In genomic region chr13:72304121-72304745, GRCh38 we compare ENCODE assay signal across 25 cellular contexts.
DNase-seq lines count a peak whose midpoint lies in the region; ATAC-seq and TF ChIP-seq lines count a peak whose summit lies in the region.
"Had no signal": no experiment of that assay in that cellular context is flagged by ENCODE, and none has a peak within 500 bp of the region (broad histone marks: within the 10 kb centered on the region; RNA-seq: fewer than 3 reads in every experiment).

No MANE protein-coding gene starts in this region.

- POLR2A ChIA-PET in AG04449 (lab: Yijun Ruan, JAX): no interaction called here

- H4K20me1 ChIP-seq in OCI-LY3 (ENCODE audit: insufficient read depth, low read length): no peaks in the 10 kb centered on the region
- H4K20me1 ChIP-seq: BLaER1 treated with 17β-estradiol and CSF1 and Interleukin-3, amounts not matched to agents 10 nM and 100 nM had no signal

- H3K27me3 ChIP-seq in OCI-LY3 (ENCODE audit: low read depth, low read length): no peaks in the 10 kb centered on the region
- H3K27me3 ChIP-seq: BLaER1 treated with 17β-estradiol and CSF1 and Interleukin-3, amounts not matched to agents 10 nM and 100 nM; upper lobe of right lung had no signal

- ATAC-seq in GM19324 (IDR thresholded peaks at IDR 0.05; ENCODE audit: low FRiP score, unreplicated experiment): no peak
- ATAC-seq: A549, right cardiac atrium, upper lobe of right lung had no signal

- H3K4me3 ChIP-seq in AG04449 (ENCODE audit: low read depth, low read length) (no peak overlapping the region), OCI-LY3 (ENCODE audit: low read length) (no peak overlapping the region), fibroblast of mammary gland (ENCODE audit: control insufficient read depth, low read depth, low read length) (no peak overlapping the region)
- H3K4me3 ChIP-seq: A549; BLaER1 treated with 17β-estradiol and CSF1 and Interleukin-3, amounts not matched to agents 10 nM and 100 nM; upper lobe of right lung had no signal

- no peaks in the 10 kb centered on the region for H3K27me3 Mint-ChIP-seq in nephron (ENCODE audit: low read depth)
- H3K27me3 Mint-ChIP-seq: activated CD4-positive, alpha-beta memory T cell treated with anti-CD3 and anti-CD28 coated beads for 36 hours had no signal

- H3K4me1 ChIP-seq in OCI-LY3 (ENCODE audit: low read length): no peaks in the 10 kb centered on the region
- H3K4me1 ChIP-seq: A549; BLaER1 treated with 17β-estradiol and CSF1 and Interleukin-3, amounts not matched to agents 10 nM and 100 nM; upper lobe of right lung had no signal

- no peaks in the 10 kb centered on the region for H3K36me3 Mint-ChIP-seq in nephron (ENCODE audit: low read depth)
- H3K36me3 Mint-ChIP-seq: activated CD4-positive, alpha-beta memory T cell treated with anti-CD3 and anti-CD28 coated beads for 36 hours had no signal

- CTCF ChIA-PET in AG04449 (lab: Yijun Ruan, JAX): interaction anchor here (0.9 kb wide), 1 partner anchor 9 kb away, joined by 4 read pairs; no protein-coding TSS in a partner anchor

- H3K9me3 ChIP-seq in OCI-LY3 (ENCODE audit: insufficient read depth, low read length): no peaks in the 10 kb centered on the region
- H3K9me3 ChIP-seq: A549; BLaER1 treated with 17β-estradiol and CSF1 and Interleukin-3, amounts not matched to agents 10 nM and 100 nM; upper lobe of right lung had no signal

- H3K79me2 ChIP-seq in OCI-LY3 (ENCODE audit: low read length): no peaks in the 10 kb centered on the region

- TF ChIP-seq CTCF in AG04449 (IDR thresholded peaks at IDR 0.05; ENCODE audit: insufficient read depth, low read length, missing control alignments) (no peak), OCI-LY3 (IDR thresholded peaks at IDR 0.05; ENCODE audit: low read depth, low read length) (no peak), fibroblast of mammary gland (conservative IDR thresholded peaks at IDR 0.05; ENCODE audit: control insufficient read depth, insufficient read depth, low read depth, low read length) (no peak), nephron (IDR thresholded peaks at IDR 0.05; ENCODE audit: unreplicated experiment in 3 of 3) (no peak)

- no peak overlapping the region for H3K27ac ChIP-seq in OCI-LY3 (ENCODE audit: low read length)
- H3K27ac ChIP-seq: A549; BLaER1 treated with 17β-estradiol and CSF1 and Interleukin-3, amounts not matched to agents 10 nM and 100 nM; HL-60; upper lobe of right lung had no signal

- H3K4me1 Mint-ChIP-seq in nephron: peaks cover 13% of the 10 kb centered on the region

- H3K36me3 ChIP-seq in OCI-LY3 (replicated peaks; ENCODE audit: low read depth, low read length): no peaks in the 10 kb centered on the region
- H3K36me3 ChIP-seq: BLaER1 treated with 17β-estradiol and CSF1 and Interleukin-3, amounts not matched to agents 10 nM and 100 nM; upper lobe of right lung had no signal

- no peaks in the 10 kb centered on the region for H3K9me3 Mint-ChIP-seq in nephron
- H3K9me3 Mint-ChIP-seq: activated CD4-positive, alpha-beta memory T cell treated with anti-CD3 and anti-CD28 coated beads for 36 hours had no signal

- no peak overlapping the region for H3K4me2 ChIP-seq in OCI-LY3 (ENCODE audit: low read length)
- H3K4me2 ChIP-seq: A549; BLaER1 treated with 17β-estradiol and CSF1 and Interleukin-3, amounts not matched to agents 10 nM and 100 nM had no signal

- H3K4me3 Mint-ChIP-seq in nephron: no peak overlapping the region
- H3K4me3 Mint-ChIP-seq: activated CD4-positive, alpha-beta memory T cell treated with anti-CD3 and anti-CD28 coated beads for 36 hours had no signal

- peak overlapping the region; percentile 68; the same call in 1 of the 2 replicates for H2AFZ ChIP-seq in OCI-LY3 (ENCODE audit: low read depth, low read length)

- DNase-seq in AG04449 (ENCODE audit: low read depth, low spot score) (peak; percentile 12), fibroblast of mammary gland (ENCODE audit: low read depth) (peak; percentile 14), HT-29 (ENCODE audit: low spot score) (no peak)
- DNase-seq in effector CD8-positive, alpha-beta T cell (lab: John Stamatoyannopoulos, UW): no peak
- DNase-seq in activated CD8-positive, alpha-beta memory T cell treated with anti-CD3 and anti-CD28 coated beads, Interleukin-2, amount 50 U/mL, for 48 hours: no peak
- DNase-seq: activated CD4-positive, alpha-beta memory T cell treated with anti-CD3 and anti-CD28 coated beads for 36 hours; activated gamma-delta T cell treated with Interleukin-2 at 50 U/mL for 16 hours; activated T-cell treated with anti-CD3 and anti-CD28 coated beads, Interleukin-2, amount 50 U/mL, for 1 hour; Calu3; H7; hippocampal formation; islet precursor cell; NCI-H1436; NCI-H69; occipital lobe; right cardiac atrium; stimulated activated CD8-positive, alpha-beta memory T cell treated with anti-CD3 and anti-CD28 coated beads, Interleukin-4, amount 100 ng/mL, for 48 hours; SW 1271; upper lobe of right lung had no signal

- H3K27ac Mint-ChIP-seq in nephron: peak overlapping the region; percentile 56 to 86 (median 81)
- H3K27ac Mint-ChIP-seq: activated CD4-positive, alpha-beta memory T cell treated with anti-CD3 and anti-CD28 coated beads for 36 hours had no signal

- no peak overlapping the region for H3K9ac ChIP-seq in OCI-LY3 (ENCODE audit: low read length)
- H3K9ac ChIP-seq: BLaER1 treated with 17β-estradiol and CSF1 and Interleukin-3, amounts not matched to agents 10 nM and 100 nM had no signal

Comparison
In these comparisons a context has a peak if more than half of its experiments do, and no peak if none do; other contexts are left out.
1. DNase-seq: peak in AG04449 (single experiment) and fibroblast of mammary gland (single experiment); none in HT-29 (single experiment), effector CD8-positive, alpha-beta T cell (single experiment) and activated CD8-positive, alpha-beta memory T cell treated with anti-CD3 and anti-CD28 coated beads, Interleukin-2, amount 50 U/mL, for 48 hours (single experiment).